Comparison of ENCODE assay signal across 24 cellular contexts in genomic region chr19:38310986-38311385, GRCh38. TPM values are rescaled to one million over a fixed set of nuclear protein-coding genes. Genes with fewer than 3 reads are reported as not detected.
DNase-seq lines count a peak whose midpoint lies in the region; ATAC-seq, FAIRE-seq and TF ChIP-seq lines count a peak whose summit lies in the region.
"Had no signal": no experiment of that assay in that cellular context is flagged by ENCODE, and none has a peak within 500 bp of the region (broad histone marks: within the 10 kb centered on the region; RNA-seq: fewer than 3 reads in every experiment).

No MANE protein-coding gene starts in this region.

- FAIRE-seq in A549 (lab: Jason Lieb, UNC) = peak; percentile 68
- no peak for FAIRE-seq in H1 (lab: Jason Lieb, UNC)
- FAIRE-seq: GM12878, HepG2 had no signal

- no peak overlapping the region for H2AFZ ChIP-seq in Loucy (ENCODE audit: low read length)
- H2AFZ ChIP-seq in H1 (ENCODE audit: low read length) = no peak overlapping the region

- H3K4me1 ChIP-seq in A549 (peaks cover 16% of the 10 kb centered on the region), Loucy (ENCODE audit: insufficient read depth, low read length, poor library complexity, severe bottlenecking) (peaks cover 5% of the 10 kb centered on the region), H1 (replicated peaks in 1 of 4; ENCODE audit: control insufficient read depth in 3 of 4, insufficient read depth in 4 of 4, low read length in 3 of 4) (peaks cover 0 to 7% (median 1%) of the 10 kb centered on the region in 4 experiments; a peak in 4 of 7 replicates)

- no peak for TF ChIP-seq CTCF in A549 (IDR thresholded peaks at IDR 0.05)
- no peak for TF ChIP-seq CTCF in Loucy (conservative IDR thresholded peaks at IDR 0.05; ENCODE audit: low read length)
- no peak for TF ChIP-seq CTCF in H1 (IDR thresholded peaks at IDR 0.05; ENCODE audit: control extremely low read depth in 1 of 3, insufficient read depth in 1 of 3, low read depth in 1 of 3, low read length in 3 of 3)

- H3K79me1 ChIP-seq in H1 (ENCODE audit: low read depth, low read length) = peaks cover 8% of the 10 kb centered on the region

- no peak for ATAC-seq in A549
- ATAC-seq in stimulated activated memory B cell treated with anti-CD40 and anti-IgM and Interleukin-4, amounts not matched to agents 10 μg/mL and 1 μg/mL and 100 μg/mL, for 72 hours = no peak
- no peak for ATAC-seq in GM21367 (IDR thresholded peaks at IDR 0.05; ENCODE audit: unreplicated experiment)
- ATAC-seq in HG03521 (IDR thresholded peaks at IDR 0.05; ENCODE audit: unreplicated experiment) = no peak
- ATAC-seq: GM12878, HepG2 had no signal

- no peak overlapping the region for H3K14ac ChIP-seq in H1 (ENCODE audit: insufficient read length)

- H4K5ac ChIP-seq in H1 (ENCODE audit: insufficient read length, low read depth, low read length) = no peak overlapping the region

- H2BK5ac ChIP-seq in H1 (ENCODE audit: low read depth, low read length) = no peak overlapping the region; the same call in 1 of the 2 replicates

- no peak overlapping the region for H2AK5ac ChIP-seq in H1 (ENCODE audit: low read depth, low read length)

- DNase-seq in A549 (ENCODE audit: low read depth in 1 of 2, low spot score in 1 of 2) (no peak), H1 (ENCODE audit: low read depth in 1 of 2, low spot score in 2 of 2) (no peak), HK-2 (ENCODE audit: unreplicated experiment) (no peak)
- DNase-seq: ACHN; BE2C; C1 segment of cervical spinal cord; CD4-positive, CD25-positive, alpha-beta regulatory T cell; CD8-positive, alpha-beta memory T cell; COR-L47; DMS 273 treated with DMSO at 0.1 percent for 48 hours; DMS53; DND-41; EL; GOT3; KG1 had no signal

- H3K4ac ChIP-seq in H1 (replicated peaks; ENCODE audit: insufficient read length, low read depth, low read length) = no peak overlapping the region

- H2BK120ac ChIP-seq in H1 (replicated peaks; ENCODE audit: low read depth, low read length) = no peak overlapping the region

- H3K36me3 Mint-ChIP-seq in stimulated activated memory B cell treated with anti-CD40 and anti-IgM and Interleukin-4, amounts not matched to agents 10 μg/mL and 1 μg/mL and 100 μg/mL, for 72 hours = peaks cover 55% of the 10 kb centered on the region

- H2BK20ac ChIP-seq in H1 (ENCODE audit: low read length) = no peak overlapping the region

- 0 out of 2 replicates have a peak overlapping the region, but pooled peaks have one; percentile 41 for H4K8ac ChIP-seq in H1 (ENCODE audit: extremely low read depth, insufficient read depth, low read length)

- no peak overlapping the region for H3K18ac ChIP-seq in H1 (ENCODE audit: extremely low read depth, low read length)

- H3K9me3 Mint-ChIP-seq in stimulated activated memory B cell treated with anti-CD40 and anti-IgM and Interleukin-4, amounts not matched to agents 10 μg/mL and 1 μg/mL and 100 μg/mL, for 72 hours = peaks cover 13% of the 10 kb centered on the region
- H3K9me3 Mint-ChIP-seq: CD8-positive, alpha-beta memory T cell; IgD-negative memory B cell had no signal

- H3K9ac ChIP-seq in Loucy (ENCODE audit: low read depth, low read length, poor library complexity, severe bottlenecking) (no peak overlapping the region), H1 (replicated peaks in 1 of 4; ENCODE audit: extremely low read depth in 1 of 4, low read depth in 3 of 4, low read length in 3 of 4) (no peak overlapping the region)

- H3K4me2 ChIP-seq in A549 (no peak overlapping the region), Loucy (ENCODE audit: low read depth, low read length, poor library complexity, severe bottlenecking) (peak overlapping the region; percentile 27), H1 (ENCODE audit: insufficient read depth in 1 of 2, low read depth in 2 of 2, low read length in 2 of 2) (no peak overlapping the region)

- H3K27me3 Mint-ChIP-seq in stimulated activated memory B cell treated with anti-CD40 and anti-IgM and Interleukin-4, amounts not matched to agents 10 μg/mL and 1 μg/mL and 100 μg/mL, for 72 hours = no peaks in the 10 kb centered on the region
- H3K27me3 Mint-ChIP-seq: CD4-positive, CD25-positive, alpha-beta regulatory T cell; CD8-positive, alpha-beta memory T cell; IgD-negative memory B cell had no signal

- WGBS in A549 (ENCODE audit: missing lambda C conversion rate) = 92% methylated on average over 6 of the region's 6 CpGs
- WGBS in H1 (ENCODE audit: extremely low coverage in 1 of 2, insufficient coverage in 1 of 2, insufficient read length in 1 of 2, insufficient replicate concordance in 2 of 2, low coverage in 1 of 2, low lambda C conversion rate in 2 of 2, missing lambda C conversion rate in 1 of 2), 2 experiments = 88% methylated on average over 6 of the region's 6 CpGs; no CpG with 5 or more reads in 1 of the 2 experiments

- H4K20me1 ChIP-seq in Loucy (ENCODE audit: insufficient read depth, low read length, poor library complexity, severe bottlenecking) = peaks cover 5% of the 10 kb centered on the region
- H4K20me1 ChIP-seq in H1 (replicated peaks in 1 of 2; ENCODE audit: control insufficient read depth in 1 of 2, insufficient read depth in 2 of 2, low read length in 2 of 2) = peaks cover 4 to 14% of the 10 kb centered on the region in 2 experiments

- TF ChIP-seq RAD21 in A549 (conservative IDR thresholded peaks at IDR 0.05 in 1 of 2, IDR thresholded peaks at IDR 0.05 in 1 of 2) (no peak), H1 (IDR thresholded peaks at IDR 0.05 in 1 of 2, conservative IDR thresholded peaks at IDR 0.05 in 1 of 2; ENCODE audit: low read depth in 2 of 2, low read length in 2 of 2) (no peak)

- H3K56ac ChIP-seq in H1 (replicated peaks; ENCODE audit: insufficient read length, low read depth, low read length) = no peak overlapping the region

- peak overlapping the region; percentile 5 for H3K27ac Mint-ChIP-seq in stimulated activated memory B cell treated with anti-CD40 and anti-IgM and Interleukin-4, amounts not matched to agents 10 μg/mL and 1 μg/mL and 100 μg/mL, for 72 hours
- H3K27ac Mint-ChIP-seq: CD4-positive, CD25-positive, alpha-beta regulatory T cell had no signal

- POLR2A ChIA-PET in A549 (lab: Yijun Ruan, JAX) = interaction anchor here (0.7 kb wide), 1 partner anchor 55 kb away, joined by 3 read pairs; no protein-coding TSS in a partner anchor
- POLR2A ChIA-PET in H1 (lab: Charles Lee; ENCODE audit: partially characterized antibody) = interaction anchor here (0.9 to 1.0 kb wide), 3 partner anchors 8 to 74 kb away, joined by 3 read pairs; no protein-coding TSS in a partner anchor

- CTCF ChIA-PET in A549 (lab: Yijun Ruan, JAX) = interaction anchor here (0.5 to 10.1 kb wide), 16 partner anchors 17 to 430 kb away, joined by 3 to 76 read pairs (median 5); partner anchors contain the start of genes CATSPERG and PPP1R14A
- CTCF ChIA-PET in H1 (lab: Charles Lee; ENCODE audit: partially characterized antibody) = interaction anchor here (0.7 to 3.0 kb wide), 6 partner anchors 9 to 79 kb away, joined by 3 to 7 read pairs (median 4); partner anchors contain the start of gene CATSPERG

- H4K91ac ChIP-seq in H1 (replicated peaks; ENCODE audit: insufficient read length, low read length) = no peak overlapping the region

- H3K23ac ChIP-seq in H1 (ENCODE audit: insufficient read length) = no peak overlapping the region

- H3K36me3 ChIP-seq in Loucy (ENCODE audit: insufficient read depth, low read length) = peaks cover 19% of the 10 kb centered on the region; the same call in 1 of the 2 replicates
- H3K36me3 ChIP-seq in H1 (ENCODE audit: control insufficient read depth in 2 of 4, insufficient read depth in 4 of 4, low read length in 3 of 4) = peaks cover 0 to 18% (median 9%) of the 10 kb centered on the region in 4 experiments; a peak in 5 of 8 replicates
- H3K36me3 ChIP-seq: BE2C had no signal

- TF ChIP-seq POLR2A in A549 (IDR thresholded peaks at IDR 0.05; ENCODE audit: low read length) (no peak), H1 (IDR thresholded peaks at IDR 0.05; ENCODE audit: control extremely low read depth in 1 of 2, low read depth in 2 of 2, low read length in 2 of 2) (no peak)

- H3K23me2 ChIP-seq in H1 (ENCODE audit: low read depth, low read length) = peaks cover 13% of the 10 kb centered on the region; the same call in 1 of the 2 replicates

- no peak overlapping the region for H3K4me3 Mint-ChIP-seq in stimulated activated memory B cell treated with anti-CD40 and anti-IgM and Interleukin-4, amounts not matched to agents 10 μg/mL and 1 μg/mL and 100 μg/mL, for 72 hours
- H3K4me3 Mint-ChIP-seq: CD4-positive, CD25-positive, alpha-beta regulatory T cell; IgD-negative memory B cell had no signal

- no peaks in the 10 kb centered on the region for H3K9me3 ChIP-seq in A549
- H3K9me3 ChIP-seq in Loucy (ENCODE audit: insufficient read depth, low read depth, low read length) = no peaks in the 10 kb centered on the region
- no peaks in the 10 kb centered on the region for H3K9me3 ChIP-seq in H1 (ENCODE audit: insufficient read depth in 2 of 2, low read depth in 1 of 2, low read length in 1 of 2)
- H3K9me3 ChIP-seq: BE2C, HAP-1 had no signal

- TF ChIP-seq EP300 in A549 (IDR thresholded peaks at IDR 0.05) (no peak), H1 (IDR thresholded peaks at IDR 0.05; ENCODE audit: borderline replicate concordance in 1 of 2, low read depth in 2 of 2, low read length in 2 of 2) (no peak)

- no peak overlapping the region for H2BK12ac ChIP-seq in H1 (ENCODE audit: low read depth, low read length)

- no peaks in the 10 kb centered on the region for H3K27me3 ChIP-seq in Loucy (ENCODE audit: insufficient read depth, low read length, poor library complexity, severe bottlenecking)
- no peaks in the 10 kb centered on the region for H3K27me3 ChIP-seq in H1 (replicated peaks in 1 of 4; ENCODE audit: control insufficient read depth in 3 of 4, extremely low read depth in 1 of 4, insufficient read depth in 3 of 4, low read length in 3 of 4)
- H3K27me3 ChIP-seq: BE2C had no signal

- no peak overlapping the region for H2BK15ac ChIP-seq in H1 (ENCODE audit: low read length)

- H3K27ac ChIP-seq in A549 = no peak overlapping the region
- no peak overlapping the region for H3K27ac ChIP-seq in H1 (ENCODE audit: low read depth, low read length)

- peaks cover 38% of the 10 kb centered on the region for H3K79me2 ChIP-seq in Loucy (ENCODE audit: insufficient read depth, low read length)
- peaks cover 0 to 18% of the 10 kb centered on the region in 2 experiments; a peak in 2 of 4 replicates for H3K79me2 ChIP-seq in H1 (ENCODE audit: control insufficient read depth in 1 of 2, insufficient read depth in 2 of 2, low read length in 2 of 2)

- H3F3A ChIP-seq in Loucy (ENCODE audit: low read depth) = no peaks in the 10 kb centered on the region

- no peaks in the 10 kb centered on the region for H3K9me2 ChIP-seq in Loucy (replicated peaks; ENCODE audit: low read depth, low read length)

- no peak overlapping the region for H3K4me3 ChIP-seq in A549
- no peak overlapping the region for H3K4me3 ChIP-seq in Loucy (ENCODE audit: low read length, poor library complexity, severe bottlenecking)
- H3K4me3 ChIP-seq in H1 (ENCODE audit: extremely low read depth in 1 of 4, insufficient read depth in 2 of 4, low read depth in 3 of 4, low read length in 4 of 4) = no peak overlapping the region
- H3K4me3 ChIP-seq: GM12878, HAP-1 had no signal

- peaks cover 55% of the 10 kb centered on the region for H3K4me1 Mint-ChIP-seq in stimulated activated memory B cell treated with anti-CD40 and anti-IgM and Interleukin-4, amounts not matched to agents 10 μg/mL and 1 μg/mL and 100 μg/mL, for 72 hours

RNA-seq across cellular contexts. Expression of gene YIF1B, which starts 4.8 kb away (rescaled TPM):
- polyA plus RNA-seq in A549 (2011; rRNA removed) (75.5 and 88.1 TPM in 2 replicates), A549 (2017; fragmentation: RNase III; extraction: RNeasy Plus Mini Kit Qiagen cat#74134 plus additional on column Dnase treatment) (87.5 to 104 TPM (median 100 TPM) in 3 replicates), H1 (2011; rRNA removed) (305 and 441 TPM in 2 replicates)
- 225 and 320 TPM in 2 replicates for polyA plus RNA-seq in A549 (2012; cell fraction: cytosol; rRNA removed)
- polyA plus RNA-seq in A549 (2012; cell fraction: nucleus; rRNA removed) = 303 and 382 TPM in 2 replicates
- 75.2 and 83.9 TPM in 2 replicates for polyA minus RNA-seq in A549 (2011; rRNA and poly(A)+ RNA removed)
- total RNA-seq in H1 (2021; fragmentation: NEBNext Ultra II Directional; extraction: Animal tissue kit (Norgen Biotek cat#: 25700)) = 89.6 and 94.3 TPM in 2 replicates
- 247 TPM for polyA plus RNA-seq in H1 (2011; cell fraction: cytosol; rRNA removed)
- 210 TPM for polyA plus RNA-seq in H1 (2011; cell fraction: nucleus; rRNA removed)
- polyA plus RNA-seq in H1 (2012, experiment 1 of 2) = 79.2 to 125 TPM (median 115 TPM) in 4 replicates
- polyA plus RNA-seq in H1 (2012, experiment 2 of 2) = 162 TPM
- 131 TPM for polyA plus RNA-seq in H1 (2013, experiment 1 of 2)
- 143 TPM for polyA plus RNA-seq in H1 (2013, experiment 2 of 2)
- 72.3 and 89.1 TPM in 2 replicates for polyA minus RNA-seq in H1 (2011; rRNA and poly(A)+ RNA removed)
- 69.9 TPM for polyA minus RNA-seq in H1 (2011; cell fraction: cytosol; rRNA and poly(A)+ RNA removed)
- 41.8 TPM for polyA minus RNA-seq in H1 (2011; cell fraction: nucleus; rRNA and poly(A)+ RNA removed)

RNA-seq across cellular contexts. Expression of gene C19orf33, which starts 6.9 kb away (rescaled TPM):
- 197 and 302 TPM in 2 replicates for polyA plus RNA-seq in A549 (2011; rRNA removed)
- 1,004 and 1,085 TPM in 2 replicates for polyA plus RNA-seq in A549 (2012; cell fraction: cytosol; rRNA removed)
- 520 and 541 TPM in 2 replicates for polyA plus RNA-seq in A549 (2012; cell fraction: nucleus; rRNA removed)
- polyA plus RNA-seq in A549 (2017; fragmentation: RNase III; extraction: RNeasy Plus Mini Kit Qiagen cat#74134 plus additional on column Dnase treatment) = 487 to 531 TPM (median 489 TPM) in 3 replicates
- 17.0 and 21.4 TPM in 2 replicates for polyA minus RNA-seq in A549 (2011; rRNA and poly(A)+ RNA removed)
- total RNA-seq in H1 (2021; fragmentation: NEBNext Ultra II Directional; extraction: Animal tissue kit (Norgen Biotek cat#: 25700)) = 4.4 and 6.0 TPM in 2 replicates
- 36.0 and 44.3 TPM in 2 replicates for polyA plus RNA-seq in H1 (2011; rRNA removed)
- 32.9 TPM for polyA plus RNA-seq in H1 (2011; cell fraction: cytosol; rRNA removed)
- polyA plus RNA-seq in H1 (2011; cell fraction: nucleus; rRNA removed) = 24.1 TPM
- polyA plus RNA-seq in H1 (2012, experiment 1 of 2) = 11.6 to 31.5 TPM (median 25.3 TPM) in 4 replicates
- 16.5 TPM for polyA plus RNA-seq in H1 (2012, experiment 2 of 2)
- 14.7 TPM for polyA plus RNA-seq in H1 (2013, experiment 1 of 2)
- polyA plus RNA-seq in H1 (2013, experiment 2 of 2) = 15.8 TPM
- 0.82 and 2.2 TPM in 2 replicates for polyA minus RNA-seq in H1 (2011; rRNA and poly(A)+ RNA removed)
- 4.8 TPM for polyA minus RNA-seq in H1 (2011; cell fraction: cytosol; rRNA and poly(A)+ RNA removed)
- polyA minus RNA-seq in H1 (2011; cell fraction: nucleus; rRNA and poly(A)+ RNA removed) = 7.6 TPM
- total RNA-seq: CD4-positive, CD25-positive, alpha-beta regulatory T cell; CD8-positive, alpha-beta memory T cell; G401 had no signal
- polyA plus RNA-seq: CD4-positive, CD25-positive, alpha-beta regulatory T cell had no signal

RNA-seq across cellular contexts. Expression of gene KCNK6, which starts 8.7 kb away (rescaled TPM):
- 2.8 and 3.8 TPM in 2 replicates for polyA plus RNA-seq in A549 (2011; rRNA removed)
- 1.4 and 2.6 TPM in 2 replicates for polyA plus RNA-seq in A549 (2012; cell fraction: cytosol; rRNA removed)
- polyA plus RNA-seq in A549 (2012; cell fraction: nucleus; rRNA removed) = 2.2 and 3.9 TPM in 2 replicates
- 2.4 to 2.8 TPM (median 2.4 TPM) in 3 replicates for polyA plus RNA-seq in A549 (2017; fragmentation: RNase III; extraction: RNeasy Plus Mini Kit Qiagen cat#74134 plus additional on column Dnase treatment)
- polyA minus RNA-seq in A549 (2011; rRNA and poly(A)+ RNA removed) = 1.4 and 2.1 TPM in 2 replicates
- 13.3 and 14.1 TPM in 2 replicates for total RNA-seq in H1 (2021; fragmentation: NEBNext Ultra II Directional; extraction: Animal tissue kit (Norgen Biotek cat#: 25700))
- 10.6 TPM in 2 replicates for polyA plus RNA-seq in H1 (2011; rRNA removed)
- 10.2 TPM for polyA plus RNA-seq in H1 (2011; cell fraction: cytosol; rRNA removed)
- 16.6 TPM for polyA plus RNA-seq in H1 (2011; cell fraction: nucleus; rRNA removed)
- 12.4 to 15.5 TPM (median 13.6 TPM) in 4 replicates for polyA plus RNA-seq in H1 (2012, experiment 1 of 2)
- polyA plus RNA-seq in H1 (2012, experiment 2 of 2) = 6.3 TPM
- polyA plus RNA-seq in H1 (2013, experiment 1 of 2) = 17.4 TPM
- polyA plus RNA-seq in H1 (2013, experiment 2 of 2) = 18.2 TPM
- 7.4 and 8.1 TPM in 2 replicates for polyA minus RNA-seq in H1 (2011; rRNA and poly(A)+ RNA removed)
- polyA minus RNA-seq in H1 (2011; cell fraction: cytosol; rRNA and poly(A)+ RNA removed) = 6.5 TPM
- polyA minus RNA-seq in H1 (2011; cell fraction: nucleus; rRNA and poly(A)+ RNA removed) = 11.0 TPM
- total RNA-seq: HepG2 had no signal

RNA-seq across cellular contexts. Expression of gene CATSPERG, which starts 24.6 kb away (rescaled TPM):
- 1.4 and 1.7 TPM in 2 replicates for polyA plus RNA-seq in A549 (2011; rRNA removed)
- 0.89 and 0.96 TPM in 2 replicates for polyA plus RNA-seq in A549 (2012; cell fraction: cytosol; rRNA removed)
- 3.0 and 4.6 TPM in 2 replicates for polyA plus RNA-seq in A549 (2012; cell fraction: nucleus; rRNA removed)
- polyA plus RNA-seq in A549 (2017; fragmentation: RNase III; extraction: RNeasy Plus Mini Kit Qiagen cat#74134 plus additional on column Dnase treatment) = 0.62 to 1.4 TPM (median 0.80 TPM) in 3 replicates
- polyA minus RNA-seq in A549 (2011; rRNA and poly(A)+ RNA removed) = 3.0 and 3.4 TPM in 2 replicates
- total RNA-seq in H1 (2021; fragmentation: NEBNext Ultra II Directional; extraction: Animal tissue kit (Norgen Biotek cat#: 25700)) = 2.8 and 3.1 TPM in 2 replicates
- 1.4 and 2.6 TPM in 2 replicates for polyA plus RNA-seq in H1 (2011; rRNA removed)
- polyA plus RNA-seq in H1 (2011; cell fraction: cytosol; rRNA removed) = 1.9 TPM
- polyA plus RNA-seq in H1 (2011; cell fraction: nucleus; rRNA removed) = 5.8 TPM
- 0.83 to 2.1 TPM (median 1.4 TPM) in 4 replicates for polyA plus RNA-seq in H1 (2012, experiment 1 of 2)
- polyA plus RNA-seq in H1 (2012, experiment 2 of 2) = 0.98 TPM
- 0.79 TPM for polyA plus RNA-seq in H1 (2013, experiment 1 of 2)
- 0.68 TPM for polyA plus RNA-seq in H1 (2013, experiment 2 of 2)
- polyA minus RNA-seq in H1 (2011; rRNA and poly(A)+ RNA removed) = 3.8 and 4.3 TPM in 2 replicates
- polyA minus RNA-seq in H1 (2011; cell fraction: cytosol; rRNA and poly(A)+ RNA removed) = 1.5 TPM
- 8.6 TPM for polyA minus RNA-seq in H1 (2011; cell fraction: nucleus; rRNA and poly(A)+ RNA removed)

RNA-seq across cellular contexts. Expression of gene SPINT2, which starts 46.6 kb away (rescaled TPM):
- polyA plus RNA-seq in A549 (2011; rRNA removed) = 343 and 425 TPM in 2 replicates
- polyA plus RNA-seq in A549 (2012; cell fraction: cytosol; rRNA removed) = 347 and 383 TPM in 2 replicates
- 348 and 443 TPM in 2 replicates for polyA plus RNA-seq in A549 (2012; cell fraction: nucleus; rRNA removed)
- polyA plus RNA-seq in A549 (2017; fragmentation: RNase III; extraction: RNeasy Plus Mini Kit Qiagen cat#74134 plus additional on column Dnase treatment) = 244 to 296 TPM (median 291 TPM) in 3 replicates
- polyA minus RNA-seq in A549 (2011; rRNA and poly(A)+ RNA removed) = 154 and 156 TPM in 2 replicates
- 296 and 303 TPM in 2 replicates for total RNA-seq in H1 (2021; fragmentation: NEBNext Ultra II Directional; extraction: Animal tissue kit (Norgen Biotek cat#: 25700))
- 294 and 376 TPM in 2 replicates for polyA plus RNA-seq in H1 (2011; rRNA removed)
- 293 TPM for polyA plus RNA-seq in H1 (2011; cell fraction: cytosol; rRNA removed)
- 296 TPM for polyA plus RNA-seq in H1 (2011; cell fraction: nucleus; rRNA removed)
- 239 to 303 TPM (median 281 TPM) in 4 replicates for polyA plus RNA-seq in H1 (2012, experiment 1 of 2)
- 299 TPM for polyA plus RNA-seq in H1 (2012, experiment 2 of 2)
- polyA plus RNA-seq in H1 (2013, experiment 1 of 2) = 265 TPM
- 292 TPM for polyA plus RNA-seq in H1 (2013, experiment 2 of 2)
- polyA minus RNA-seq in H1 (2011; rRNA and poly(A)+ RNA removed) = 139 and 147 TPM in 2 replicates
- polyA minus RNA-seq in H1 (2011; cell fraction: cytosol; rRNA and poly(A)+ RNA removed) = 139 TPM
- polyA minus RNA-seq in H1 (2011; cell fraction: nucleus; rRNA and poly(A)+ RNA removed) = 76.6 TPM

Comparison
In these comparisons a context has a peak if more than half of its experiments do, and no peak if none do; other contexts are left out.
1. RNA of gene C19orf33, which starts 6.9 kb away (polyA plus RNA-seq): 197 to 1,085 TPM in A549; 11.6 to 44.3 TPM in H1; every median in the first group is over 4 times any median in the second.